ENCODE assay signal across 8 cellular contexts in genomic region chr3:49351521-49352011, GRCh38.
A peak's percentile ranks its signal among the peaks of the same experiment; 100 is the strongest.
DNase-seq lines count a peak whose midpoint lies in the region; ATAC-seq and TF ChIP-seq lines count a peak whose summit lies in the region.

No MANE protein-coding gene starts in this region.

- H3K4me3 ChIP-seq in fibroblast of pulmonary artery (replicated peaks; ENCODE audit: low read depth, low read length) (no peak overlapping the region), retinal pigment epithelial cell (ENCODE audit: low read length) (no peak overlapping the region)

- CTCF ChIA-PET in RWPE1 (lab: Yijun Ruan, JAX): interaction anchor here (0.7 kb wide), 2 partner anchors 24 to 64 kb away, joined by 3 to 5 read pairs; no protein-coding TSS in a partner anchor

- no peak for ATAC-seq in HG03442 (IDR thresholded peaks at IDR 0.05; ENCODE audit: unreplicated experiment)
- no peak for ATAC-seq in HG03108 (IDR thresholded peaks at IDR 0.05; ENCODE audit: unreplicated experiment)

- peak overlapping the region; percentile 90 for H3K27ac ChIP-seq in RWPE1

- DNase-seq in GF-D8 (lab: John Stamatoyannopoulos, UW) (peak; percentile 79), RWPE1 (ENCODE audit: low spot score) (peak; percentile 57), fibroblast of pulmonary artery (ENCODE audit: low read depth) (peak; percentile 77), retinal pigment epithelial cell (ENCODE audit: low read depth) (peak; percentile 83), NCI-H526 (lab: John Stamatoyannopoulos, UW) (no peak), NCI-H1092 treated with DMSO at 0.1 percent for 48 hours (lab: John Stamatoyannopoulos, UW) (no peak)

- POLR2A ChIA-PET in RWPE1 (lab: Yijun Ruan, JAX; ENCODE audit: low non-redundant PET): no interaction called here

- TF ChIP-seq CTCF in RWPE1 (conservative IDR thresholded peaks at IDR 0.05; ENCODE audit: low read depth) (no peak), fibroblast of pulmonary artery (IDR thresholded peaks at IDR 0.05; ENCODE audit: low read length, missing control alignments) (no peak), retinal pigment epithelial cell (conservative IDR thresholded peaks at IDR 0.05; ENCODE audit: low read depth, low read length) (no peak)

Comparison
In these comparisons a context has a peak if more than half of its experiments do, and no peak if none do; other contexts are left out.
1. DNase-seq: peak in GF-D8 (single experiment), RWPE1 (single experiment), fibroblast of pulmonary artery (single experiment) and retinal pigment epithelial cell (single experiment); none in NCI-H526 (0 of 2) and NCI-H1092 treated with DMSO at 0.1 percent for 48 hours (single experiment).